Comparison of ENCODE assay signal across 8 cellular contexts in the genomic region with DNA sequence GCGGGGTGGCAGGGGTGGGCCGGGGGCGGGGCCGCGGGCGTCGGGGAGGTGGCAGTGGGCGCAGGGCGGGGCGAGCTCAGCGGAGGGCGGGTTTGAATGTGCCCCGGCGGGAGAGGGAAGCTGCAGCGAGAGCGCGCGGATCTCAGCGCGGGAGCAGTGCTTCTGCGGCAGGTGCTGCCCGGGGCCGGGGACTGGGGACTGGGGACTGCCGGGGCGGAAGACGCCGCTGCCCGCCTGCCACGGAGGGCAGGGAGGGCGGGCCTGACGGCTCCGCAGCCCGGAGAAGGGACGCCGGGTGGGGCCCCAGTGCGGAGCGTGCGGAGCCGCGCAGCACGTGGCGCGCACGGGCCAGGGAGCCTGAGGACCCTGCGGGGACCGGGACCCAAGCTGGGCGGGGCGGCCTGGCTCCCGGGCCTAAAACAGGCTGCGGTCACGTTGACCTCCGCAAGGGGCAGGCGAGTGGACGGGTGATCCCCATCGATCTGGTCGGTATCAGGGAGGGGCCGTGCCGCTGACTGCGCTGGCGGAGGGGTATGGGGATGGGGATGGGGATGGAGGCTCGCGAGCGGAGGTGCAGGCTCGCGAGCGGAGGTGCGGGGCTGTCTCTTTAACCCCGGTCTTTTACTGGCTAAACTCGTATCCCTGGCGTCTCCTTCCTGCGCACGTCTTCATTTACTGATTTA. TPM values are rescaled to one million over a fixed set of nuclear protein-coding genes. Genes with fewer than 3 reads are reported as not detected.
DNase-seq lines count a peak whose midpoint lies in the region; ATAC-seq and TF ChIP-seq lines count a peak whose summit lies in the region.

A gene (plus strand): TSS at position 125 of the 683 bp plus-strand sequence. CDS start 3,719 bp downstream, outside the sequence.

- intact Hi-C loops in gastrocnemius medialis (cut with DNase I; ENCODE audit: low total_unique reads): loop anchor here (1.0 to 5.0 kb wide), 2 partner anchors 23 to 451 kb away; a partner anchor contains a TSS

- peaks cover 27% of the 10 kb centered on the region for H4K20me1 ChIP-seq in DND-41 (ENCODE audit: insufficient read depth, low read length)
- H4K20me1 ChIP-seq in H9 (ENCODE audit: control insufficient read depth, insufficient read depth, insufficient read length): peaks cover 2% of the 10 kb centered on the region

- no peak within 1 kb of the TSS for H3T11ph ChIP-seq in H9 (ENCODE audit: low read length)

- peaks cover 23% of the 10 kb centered on the region for H3K79me2 ChIP-seq in DND-41 (ENCODE audit: insufficient read depth, low read length)
- peaks cover 17% of the 10 kb centered on the region; the same call in 1 of the 2 replicates for H3K79me2 ChIP-seq in H9 (ENCODE audit: insufficient read depth, low read length)

- no CpG with 5 or more reads among the region's 72 CpGs for WGBS in H9 (ENCODE audit: extremely low coverage, insufficient read length, low lambda C conversion rate)

- H2BK15ac ChIP-seq in H9 (ENCODE audit: low read depth, low read length): no peak within 1 kb of the TSS

- ATAC-seq in DND-41 (ENCODE audit: insufficient read depth, low read depth): peak; percentile 76
- ATAC-seq in gastrocnemius medialis: peak; percentile 35 to 47

- H3K27me3 ChIP-seq in DND-41 (ENCODE audit: insufficient read depth, low read length, poor library complexity) (peaks cover 6% of the 10 kb centered on the region), H9 (ENCODE audit: insufficient read depth, low read length) (no peaks in the 10 kb centered on the region), gastrocnemius medialis (no peaks in the 10 kb centered on the region)

- peaks cover 19% of the 10 kb centered on the region for H3K23me2 ChIP-seq in H9 (ENCODE audit: insufficient read length, low read depth, low read length, poor library complexity, severe bottlenecking)

- H3K14ac ChIP-seq in H9 (ENCODE audit: insufficient read depth, low read length): peak within 1 kb of the TSS; percentile 0; the same call in 1 of the 2 replicates

- H3K27ac ChIP-seq in DND-41 (ENCODE audit: low read length) (peak within 1 kb of the TSS; percentile 40), H9 (ENCODE audit: insufficient read length, low read depth, low read length) (no peak within 1 kb of the TSS), gastrocnemius medialis (peak within 1 kb of the TSS; percentile 95 to 99 (median 98))

- H3K36me3 ChIP-seq in DND-41 (ENCODE audit: insufficient read depth, low read length) (peaks cover 9% of the 10 kb centered on the region), gastrocnemius medialis (no peaks in the 10 kb centered on the region)

- H3K9ac ChIP-seq in DND-41 (ENCODE audit: low read depth, low read length) (peak within 1 kb of the TSS; percentile 69), H9 (ENCODE audit: extremely low read depth, insufficient read length, low read length) (peak within 1 kb of the TSS; percentile 21)

- H2AK5ac ChIP-seq in H9 (ENCODE audit: insufficient read length, low read length): no peak within 1 kb of the TSS

- H3K18ac ChIP-seq in H9 (ENCODE audit: insufficient read length, low read depth, low read length): no peak within 1 kb of the TSS

- H2BK5ac ChIP-seq in H9 (ENCODE audit: insufficient read length, low read length): no peak within 1 kb of the TSS

- H3K27me3 Mint-ChIP-seq in H9 (ENCODE audit: low read depth): peaks cover 1% of the 10 kb centered on the region; the same call in 1 of the 2 replicates

- H3K27ac Mint-ChIP-seq in H9: peak within 1 kb of the TSS; percentile 35 to 93 (median 93); a peak in 5 of 7 replicates

- H3K4me1 ChIP-seq in DND-41 (ENCODE audit: insufficient read depth, low read length) (peaks cover 51% of the 10 kb centered on the region), H9 (ENCODE audit: insufficient read depth, low read length) (peaks cover 15% of the 10 kb centered on the region; the same call in 1 of the 2 replicates), gastrocnemius medialis (peaks cover 72 to 89% of the 10 kb centered on the region in 2 donors)

- peak; percentile 80 for TF ChIP-seq POLR2A in gastrocnemius medialis (IDR thresholded peaks at IDR 0.05)

- H2BK20ac ChIP-seq in H9 (ENCODE audit: low read depth, low read length, poor library complexity, severe bottlenecking): no peak within 1 kb of the TSS

- peaks cover 53 to 61% of the 10 kb centered on the region in 2 experiments for H3K4me1 Mint-ChIP-seq in H9

- H2AFZ ChIP-seq in DND-41 (ENCODE audit: low read depth, low read length) (peak within 1 kb of the TSS; percentile 80), H9 (ENCODE audit: low read length) (no peak within 1 kb of the TSS)

- no peak within 1 kb of the TSS for H4K91ac ChIP-seq in H9 (ENCODE audit: insufficient read length, low read depth, low read length)

- H3K4ac ChIP-seq in H9 (ENCODE audit: low read depth, low read length): no peak within 1 kb of the TSS

- H2BK120ac ChIP-seq in H9 (ENCODE audit: low read depth, low read length, poor library complexity, severe bottlenecking): no peak within 1 kb of the TSS

- no peaks in the 10 kb centered on the region; a peak in 1 of 5 replicates for H3K9me3 Mint-ChIP-seq in H9

- in situ Hi-C loops in astrocyte of the cerebellum (cut with HindIII; ENCODE audit: low sequenced_read_pairs) (no loop called here), gastrocnemius medialis (cut with MboI; ENCODE audit: low sequenced_read_pairs in 4 of 4) (no loop called here)

- TF ChIP-seq CTCF in DND-41 (IDR thresholded peaks at IDR 0.05; ENCODE audit: borderline replicate concordance, extremely low read depth, low read length, poor library complexity, severe bottlenecking) (no peak), H9 (conservative IDR thresholded peaks at IDR 0.05) (peak; percentile 58), astrocyte of the cerebellum (IDR thresholded peaks at IDR 0.05; ENCODE audit: low read depth, low read length, missing control alignments) (no peak), gastrocnemius medialis (IDR thresholded peaks at IDR 0.05 in 4 of 5, conservative IDR thresholded peaks at IDR 0.05 in 1 of 5) (peak in 3 of 5 experiments; percentile 17 to 23 (median 22))

- H3K4me2 ChIP-seq in DND-41 (ENCODE audit: insufficient read depth, low read length): peak within 1 kb of the TSS; percentile 87
- peak within 1 kb of the TSS; percentile 60 for H3K4me2 ChIP-seq in H9 (ENCODE audit: insufficient read depth, insufficient read length, low read length)

- no peak within 1 kb of the TSS for H2BK12ac ChIP-seq in H9 (ENCODE audit: insufficient read length, low read depth, low read length)

- no peaks in the 10 kb centered on the region for H3K9me3 ChIP-seq in DND-41 (ENCODE audit: insufficient read depth, low read length, severe bottlenecking)
- no peaks in the 10 kb centered on the region for H3K9me3 ChIP-seq in H9 (ENCODE audit: control insufficient read depth, low read depth, low read length)
- H3K9me3 ChIP-seq in gastrocnemius medialis: no peaks in the 10 kb centered on the region

- H4K5ac ChIP-seq in H9 (ENCODE audit: insufficient read length, low read depth, low read length): no peak within 1 kb of the TSS

- H3K23ac ChIP-seq in H9 (ENCODE audit: insufficient read length, low read depth, low read length): no peak within 1 kb of the TSS

- no peak within 1 kb of the TSS for H3K56ac ChIP-seq in H9 (ENCODE audit: insufficient read length, low read depth, low read length)

- H4K8ac ChIP-seq in H9 (replicated peaks; ENCODE audit: insufficient read length, low read depth, low read length): no peak within 1 kb of the TSS

- peaks cover 17% of the 10 kb centered on the region for H3K79me1 ChIP-seq in H9 (ENCODE audit: insufficient read depth, low read depth, low read length, poor library complexity, severe bottlenecking)

- H3K4me3 Mint-ChIP-seq in H9: peak within 1 kb of the TSS; percentile 85 to 96

- H3K4me3 ChIP-seq in DND-41 (ENCODE audit: low read depth in 1 of 2, low read length in 2 of 2) (peak within 1 kb of the TSS; percentile 15 to 68), astrocyte of the cerebellum (ENCODE audit: low read depth, low read length) (peak within 1 kb of the TSS; percentile 49), gastrocnemius medialis (peak within 1 kb of the TSS; percentile 61 to 85 (median 70))

- H3K36me3 Mint-ChIP-seq in H9 (ENCODE audit: insufficient read depth in 1 of 3, low read depth in 3 of 3): peaks cover 9 to 13% (median 9%) of the 10 kb centered on the region in 3 experiments; a peak in 5 of 7 replicates

- DNase-seq in DND-41: peak; percentile 88
- DNase-seq in H9: peak; percentile 84
- DNase-seq in NCI-H146 treated with DMSO at 0.1 percent for 48 hours (lab: John Stamatoyannopoulos, UW; ENCODE audit: unreplicated experiment): peak; percentile 92
- DNase-seq in T1000 (lab: John Stamatoyannopoulos, UW): peak; percentile 48
- no peak for DNase-seq in astrocyte of the cerebellum (ENCODE audit: low read depth)
- peak in 44 of 51 donors; percentile 16 to 75 (median 52) for DNase-seq in hypothalamus (lab: John Stamatoyannopoulos, UW)
- peak; percentile 74 to 75 for DNase-seq in gastrocnemius medialis
- DNase-seq in putamen (ENCODE audit: low spot score): no peak

RNA-seq across cellular contexts. Expression of the gene that starts here (rescaled TPM):
- total RNA-seq in H9 (2021): 118 and 124 TPM in 2 replicates
- total RNA-seq in gastrocnemius medialis: 10 to 100 TPM; 18.3 to 95.5 (median 40.8) TPM

Comparison
In these comparisons a context has a peak if more than half of its experiments do, and no peak if none do; other contexts are left out.
1. DNase-seq: peak in DND-41 (single experiment), H9 (single experiment), NCI-H146 treated with DMSO at 0.1 percent for 48 hours (single experiment), T1000 (single experiment), hypothalamus (44 of 51) and gastrocnemius medialis (2 of 2); none in astrocyte of the cerebellum (single experiment) and putamen (single experiment).
2. CTCF ChIP-seq: peak in H9 (single experiment) and gastrocnemius medialis (3 of 5); none in DND-41 (single experiment) and astrocyte of the cerebellum (single experiment).
3. Peak in every context shown above with its lines, with median percentiles within 50 percentile points of each other: H3K4me3 ChIP-seq.